ENCODE assay signal across 8 cellular contexts in the genomic region with DNA sequence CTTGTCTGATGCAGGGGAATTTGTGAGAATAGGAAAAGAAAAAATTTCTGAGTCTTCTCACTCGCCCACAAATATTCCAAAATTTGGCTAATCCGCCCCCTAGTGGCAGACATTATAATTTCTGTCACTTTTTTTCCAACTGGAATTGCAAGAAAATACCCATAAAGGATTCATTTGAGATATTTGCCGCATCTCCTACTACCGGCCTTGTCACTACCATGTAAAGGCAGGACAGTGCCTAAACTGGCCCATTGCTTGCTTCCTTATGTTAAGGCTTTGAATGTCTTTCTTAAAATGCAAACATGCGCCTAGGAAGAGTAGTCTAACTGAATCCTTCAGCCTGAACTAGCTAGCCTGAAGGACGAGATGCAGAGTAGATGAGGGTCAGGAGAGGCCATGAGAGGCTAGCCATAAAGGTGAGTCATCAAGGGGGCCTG. TPM values are rescaled to one million over a fixed set of nuclear protein-coding genes. Genes with fewer than 3 reads are reported as not detected.
A peak's percentile ranks its signal among the peaks of the same experiment; 100 is the strongest.
DNase-seq lines count a peak whose midpoint lies in the region; ATAC-seq and TF ChIP-seq lines count a peak whose summit lies in the region.

No MANE protein-coding gene starts in this region.

- POLR2A ChIA-PET in BJ (lab: Charles Lee) = interaction anchor here (0.6 kb wide), 1 partner anchor 187 kb away, joined by 4 read pairs; no protein-coding TSS in a partner anchor

- TF ChIP-seq CTCF in BJ (IDR thresholded peaks at IDR 0.05; ENCODE audit: insufficient read depth, low read depth, low read length) (peak; percentile 67), GM10266 (IDR thresholded peaks at IDR 0.05; ENCODE audit: control insufficient read depth, insufficient read depth, low read depth, missing control alignments) (peak; percentile 60), tibial nerve (IDR thresholded peaks at IDR 0.05) (peak; percentile 56 to 78 (median 68))

- no peak for ATAC-seq in esophagus mucosa

- WGBS in tibial nerve, 2 donors = 30 to 31% methylated on average over 6 of the region's 6 CpGs

- DNase-seq in BJ (ENCODE audit: low read depth) = no peak
- no peak for DNase-seq in GM10266 (ENCODE audit: extremely low spot score)
- DNase-seq in NCI-H524 treated with DMSO at 0.1 percent for 48 hours (lab: John Stamatoyannopoulos, UW) = peak; percentile 2
- DNase-seq in astrocyte of the hippocampus (ENCODE audit: low read depth, low spot score) = peak; percentile 72
- DNase-seq in kidney tubule cell (ENCODE audit: low spot score) = peak; percentile 50
- peak in 1 of 2 donors; percentile 65 for DNase-seq in tibial nerve (ENCODE audit: low spot score in 2 of 2)
- DNase-seq in activated effector memory CD4-positive, alpha-beta T cell treated with Interleukin-2 at 50 U/mL for 16 hours = no peak

- no peaks in the 10 kb centered on the region for H3K36me3 ChIP-seq in BJ (ENCODE audit: control insufficient read depth, insufficient read depth, low read length)
- H3K36me3 ChIP-seq in tibial nerve = no peaks in the 10 kb centered on the region

- no peaks in the 10 kb centered on the region for H3K9me3 ChIP-seq in tibial nerve

- TF ChIP-seq EP300 in tibial nerve (IDR thresholded peaks at IDR 0.05) = no peak

- no peak for TF ChIP-seq POLR2A in tibial nerve (IDR thresholded peaks at IDR 0.05)

- CTCF ChIA-PET in BJ (lab: Yijun Ruan, JAX) = interaction anchor here (0.6 to 6.6 kb wide), 14 partner anchors 10 to 573 kb away, joined by 3 to 119 read pairs (median 3); a partner anchor contains a TSS

- H3K4me1 ChIP-seq in tibial nerve = no peaks in the 10 kb centered on the region

- H3K27ac ChIP-seq in tibial nerve = no peak overlapping the region

- H3K4me3 ChIP-seq in BJ (ENCODE audit: low read depth, low read length) (no peak overlapping the region), tibial nerve (no peak overlapping the region)

- H3K27me3 ChIP-seq in BJ (ENCODE audit: control insufficient read depth, insufficient read depth, low read length) = peaks cover 4% of the 10 kb centered on the region; the same call in 1 of the 2 replicates
- peaks cover 0 to 6% of the 10 kb centered on the region in 2 donors for H3K27me3 ChIP-seq in tibial nerve

RNA-seq across cellular contexts. Expression of a gene that starts 9.3 kb away (rescaled TPM):
- 4.3 and 10.1 TPM in 2 replicates for polyA plus RNA-seq in BJ (2011; rRNA removed)
- polyA minus RNA-seq in BJ (2011; rRNA and poly(A)+ RNA removed) = 11.8 and 14.4 TPM in 2 replicates
- total RNA-seq in tibial nerve (10 to 100 TPM; 10.1 to 25.1 (median 19.5) TPM), esophagus mucosa (4.9 TPM)

Comparison
In these comparisons a context has a peak if more than half of its experiments do, and no peak if none do; other contexts are left out.
1. DNase-seq: peak in NCI-H524 treated with DMSO at 0.1 percent for 48 hours (single experiment), astrocyte of the hippocampus (single experiment) and kidney tubule cell (single experiment); none in BJ (single experiment), GM10266 (single experiment) and activated effector memory CD4-positive, alpha-beta T cell treated with Interleukin-2 at 50 U/mL for 16 hours (single experiment).
2. Peak in every context shown above with its lines, with median percentiles within 50 percentile points of each other: CTCF ChIP-seq.